Comparison of ENCODE assay signal across 1 cellular context in genomic region chr9:107227696-107228258, GRCh38.
TF ChIP-seq lines count a peak whose summit lies in the region.

No MANE protein-coding gene starts in this region.

TF ChIP-seq in GM23338, 12 proteins besides CTCF, POLR2A, EP300 and RAD21 (continued from another document):
- TF ChIP-seq, protein P1, sequence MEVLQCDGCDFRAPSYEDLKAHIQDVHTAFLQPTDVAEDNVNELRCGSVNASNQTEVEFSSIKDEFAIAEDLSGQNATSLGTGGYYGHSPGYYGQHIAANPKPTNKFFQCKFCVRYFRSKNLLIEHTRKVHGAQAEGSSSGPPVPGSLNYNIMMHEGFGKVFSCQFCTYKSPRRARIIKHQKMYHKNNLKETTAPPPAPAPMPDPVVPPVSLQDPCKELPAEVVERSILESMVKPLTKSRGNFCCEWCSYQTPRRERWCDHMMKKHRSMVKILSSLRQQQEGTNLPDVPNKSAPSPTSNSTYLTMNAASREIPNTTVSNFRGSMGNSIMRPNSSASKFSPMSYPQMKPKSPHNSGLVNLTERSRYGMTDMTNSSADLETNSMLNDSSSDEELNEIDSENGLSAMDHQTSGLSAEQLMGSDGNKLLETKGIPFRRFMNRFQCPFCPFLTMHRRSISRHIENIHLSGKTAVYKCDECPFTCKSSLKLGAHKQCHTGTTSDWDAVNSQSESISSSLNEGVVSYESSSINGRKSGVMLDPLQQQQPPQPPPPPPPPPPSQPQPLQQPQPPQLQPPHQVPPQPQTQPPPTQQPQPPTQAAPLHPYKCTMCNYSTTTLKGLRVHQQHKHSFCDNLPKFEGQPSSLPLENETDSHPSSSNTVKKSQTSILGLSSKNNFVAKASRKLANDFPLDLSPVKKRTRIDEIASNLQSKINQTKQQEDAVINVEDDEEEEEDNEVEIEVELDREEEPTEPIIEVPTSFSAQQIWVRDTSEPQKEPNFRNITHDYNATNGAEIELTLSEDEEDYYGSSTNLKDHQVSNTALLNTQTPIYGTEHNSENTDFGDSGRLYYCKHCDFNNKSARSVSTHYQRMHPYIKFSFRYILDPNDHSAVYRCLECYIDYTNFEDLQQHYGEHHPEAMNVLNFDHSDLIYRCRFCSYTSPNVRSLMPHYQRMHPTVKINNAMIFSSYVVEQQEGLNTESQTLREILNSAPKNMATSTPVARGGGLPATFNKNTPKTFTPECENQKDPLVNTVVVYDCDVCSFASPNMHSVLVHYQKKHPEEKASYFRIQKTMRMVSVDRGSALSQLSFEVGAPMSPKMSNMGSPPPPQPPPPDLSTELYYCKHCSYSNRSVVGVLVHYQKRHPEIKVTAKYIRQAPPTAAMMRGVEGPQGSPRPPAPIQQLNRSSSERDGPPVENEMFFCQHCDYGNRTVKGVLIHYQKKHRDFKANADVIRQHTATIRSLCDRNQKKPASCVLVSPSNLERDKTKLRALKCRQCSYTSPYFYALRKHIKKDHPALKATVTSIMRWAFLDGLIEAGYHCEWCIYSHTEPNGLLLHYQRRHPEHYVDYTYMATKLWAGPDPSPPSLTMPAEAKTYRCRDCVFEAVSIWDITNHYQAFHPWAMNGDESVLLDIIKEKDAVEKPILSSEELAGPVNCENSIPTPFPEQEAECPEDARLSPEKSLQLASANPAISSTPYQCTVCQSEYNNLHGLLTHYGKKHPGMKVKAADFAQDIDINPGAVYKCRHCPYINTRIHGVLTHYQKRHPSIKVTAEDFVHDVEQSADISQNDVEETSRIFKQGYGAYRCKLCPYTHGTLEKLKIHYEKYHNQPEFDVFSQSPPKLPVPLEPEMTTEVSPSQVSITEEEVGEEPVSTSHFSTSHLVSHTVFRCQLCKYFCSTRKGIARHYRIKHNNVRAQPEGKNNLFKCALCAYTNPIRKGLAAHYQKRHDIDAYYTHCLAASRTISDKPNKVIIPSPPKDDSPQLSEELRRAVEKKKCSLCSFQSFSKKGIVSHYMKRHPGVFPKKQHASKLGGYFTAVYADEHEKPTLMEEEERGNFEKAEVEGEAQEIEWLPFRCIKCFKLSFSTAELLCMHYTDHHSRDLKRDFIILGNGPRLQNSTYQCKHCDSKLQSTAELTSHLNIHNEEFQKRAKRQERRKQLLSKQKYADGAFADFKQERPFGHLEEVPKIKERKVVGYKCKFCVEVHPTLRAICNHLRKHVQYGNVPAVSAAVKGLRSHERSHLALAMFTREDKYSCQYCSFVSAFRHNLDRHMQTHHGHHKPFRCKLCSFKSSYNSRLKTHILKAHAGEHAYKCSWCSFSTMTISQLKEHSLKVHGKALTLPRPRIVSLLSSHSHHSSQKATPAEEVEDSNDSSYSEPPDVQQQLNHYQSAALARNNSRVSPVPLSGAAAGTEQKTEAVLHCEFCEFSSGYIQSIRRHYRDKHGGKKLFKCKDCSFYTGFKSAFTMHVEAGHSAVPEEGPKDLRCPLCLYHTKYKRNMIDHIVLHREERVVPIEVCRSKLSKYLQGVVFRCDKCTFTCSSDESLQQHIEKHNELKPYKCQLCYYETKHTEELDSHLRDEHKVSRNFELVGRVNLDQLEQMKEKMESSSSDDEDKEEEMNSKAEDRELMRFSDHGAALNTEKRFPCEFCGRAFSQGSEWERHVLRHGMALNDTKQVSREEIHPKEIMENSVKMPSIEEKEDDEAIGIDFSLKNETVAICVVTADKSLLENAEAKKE (CRISPR knock-in tag; IDR thresholded peaks at IDR 0.05) = no peak
- TF ChIP-seq JUNB (IDR thresholded peaks at IDR 0.05; ENCODE audit: unreplicated experiment) (no peak), EZH2phosphoT487 (IDR thresholded peaks at IDR 0.05; ENCODE audit: unreplicated experiment) (no peak), POLR2AphosphoS5 (IDR thresholded peaks at IDR 0.05; ENCODE audit: low read depth) (no peak), EZH2 (IDR thresholded peaks at IDR 0.05; ENCODE audit: low read depth, unreplicated experiment) (no peak), STAT1 (IDR thresholded peaks at IDR 0.05; ENCODE audit: unreplicated experiment) (no peak), ZNF331 (CRISPR knock-in tag; IDR thresholded peaks at IDR 0.05; ENCODE audit: low read depth) (no peak), CREB1 (CRISPR knock-in tag; IDR thresholded peaks at IDR 0.05; ENCODE audit: low read depth) (no peak)
- TF ChIP-seq, protein P2, sequence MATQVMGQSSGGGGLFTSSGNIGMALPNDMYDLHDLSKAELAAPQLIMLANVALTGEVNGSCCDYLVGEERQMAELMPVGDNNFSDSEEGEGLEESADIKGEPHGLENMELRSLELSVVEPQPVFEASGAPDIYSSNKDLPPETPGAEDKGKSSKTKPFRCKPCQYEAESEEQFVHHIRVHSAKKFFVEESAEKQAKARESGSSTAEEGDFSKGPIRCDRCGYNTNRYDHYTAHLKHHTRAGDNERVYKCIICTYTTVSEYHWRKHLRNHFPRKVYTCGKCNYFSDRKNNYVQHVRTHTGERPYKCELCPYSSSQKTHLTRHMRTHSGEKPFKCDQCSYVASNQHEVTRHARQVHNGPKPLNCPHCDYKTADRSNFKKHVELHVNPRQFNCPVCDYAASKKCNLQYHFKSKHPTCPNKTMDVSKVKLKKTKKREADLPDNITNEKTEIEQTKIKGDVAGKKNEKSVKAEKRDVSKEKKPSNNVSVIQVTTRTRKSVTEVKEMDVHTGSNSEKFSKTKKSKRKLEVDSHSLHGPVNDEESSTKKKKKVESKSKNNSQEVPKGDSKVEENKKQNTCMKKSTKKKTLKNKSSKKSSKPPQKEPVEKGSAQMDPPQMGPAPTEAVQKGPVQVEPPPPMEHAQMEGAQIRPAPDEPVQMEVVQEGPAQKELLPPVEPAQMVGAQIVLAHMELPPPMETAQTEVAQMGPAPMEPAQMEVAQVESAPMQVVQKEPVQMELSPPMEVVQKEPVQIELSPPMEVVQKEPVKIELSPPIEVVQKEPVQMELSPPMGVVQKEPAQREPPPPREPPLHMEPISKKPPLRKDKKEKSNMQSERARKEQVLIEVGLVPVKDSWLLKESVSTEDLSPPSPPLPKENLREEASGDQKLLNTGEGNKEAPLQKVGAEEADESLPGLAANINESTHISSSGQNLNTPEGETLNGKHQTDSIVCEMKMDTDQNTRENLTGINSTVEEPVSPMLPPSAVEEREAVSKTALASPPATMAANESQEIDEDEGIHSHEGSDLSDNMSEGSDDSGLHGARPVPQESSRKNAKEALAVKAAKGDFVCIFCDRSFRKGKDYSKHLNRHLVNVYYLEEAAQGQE (IDR thresholded peaks at IDR 0.05; ENCODE audit: unreplicated experiment) = no peak
TF ChIP-seq in GM23338: peak in this region for 0.
